Comparison of ENCODE assay signal across 10 cellular contexts in genomic region chr14:74083161-74083560, GRCh38. TPM values are rescaled to one million over a fixed set of nuclear protein-coding genes. Genes with fewer than 3 reads are reported as not detected.
DNase-seq lines count a peak whose midpoint lies in the region; ATAC-seq and TF ChIP-seq lines count a peak whose summit lies in the region.
"Had no signal": no experiment of that assay in that cellular context is flagged by ENCODE, and none has a peak within 500 bp of the region (broad histone marks: within the 10 kb centered on the region; RNA-seq: fewer than 3 reads in every experiment).

No MANE protein-coding gene starts in this region.

- H3K27me3 ChIP-seq in Caco-2 (replicated peaks; ENCODE audit: control insufficient read depth, insufficient read depth, low read length) (no peaks in the 10 kb centered on the region), PC-3 (ENCODE audit: low read length) (no peaks in the 10 kb centered on the region), parathyroid adenoma (ENCODE audit: control insufficient read depth, insufficient read depth, low read length) (no peaks in the 10 kb centered on the region)
- H3K27me3 ChIP-seq: colonic mucosa had no signal

- H3K27ac ChIP-seq in PC-3 (ENCODE audit: low read length) (no peak overlapping the region), parathyroid adenoma (no peak overlapping the region)

- peaks cover 13% of the 10 kb centered on the region for H3K4me1 Mint-ChIP-seq in Caco-2 (ENCODE audit: low read depth, unreplicated experiment)

- ATAC-seq in PC-3 = no peak
- no peak for ATAC-seq in HG03135 (IDR thresholded peaks at IDR 0.05; ENCODE audit: unreplicated experiment)
- ATAC-seq in GM18498 (IDR thresholded peaks at IDR 0.05; ENCODE audit: unreplicated experiment) = no peak

- TF ChIP-seq POLR2A in erythroblast (IDR thresholded peaks at IDR 0.05; ENCODE audit: low read length) = no peak

- no peaks in the 10 kb centered on the region for H3F3A ChIP-seq in PC-3 (ENCODE audit: low read length, unreplicated experiment)

- no peaks in the 10 kb centered on the region for H3K9me2 ChIP-seq in PC-3 (replicated peaks; ENCODE audit: low read length)

- BruUV-seq in Caco-2 (replicated peaks; lab: Mats Ljungman, UMichigan) = no TSS peak
- BruUV-seq in PC-3 (replicated peaks; lab: Mats Ljungman, UMichigan) = no TSS peak

- H4K20me1 ChIP-seq in PC-3 (ENCODE audit: low read length) = no peaks in the 10 kb centered on the region

- H3K36me3 Mint-ChIP-seq in Caco-2 (ENCODE audit: insufficient read depth, unreplicated experiment) = peaks cover 14% of the 10 kb centered on the region

- no peak for TF ChIP-seq CTCF in Caco-2 (IDR thresholded peaks at IDR 0.05; ENCODE audit: insufficient read depth in 1 of 2, low read depth in 1 of 2, low read length in 1 of 2, severe bottlenecking in 1 of 2, unreplicated experiment in 1 of 2)
- TF ChIP-seq CTCF in PC-3 (conservative IDR thresholded peaks at IDR 0.05; ENCODE audit: low read depth, low read length) = no peak
- no peak for TF ChIP-seq CTCF in parathyroid adenoma (IDR thresholded peaks at IDR 0.05)

- H2AFZ ChIP-seq in PC-3 (ENCODE audit: low read length) = no peak overlapping the region
- H2AFZ ChIP-seq in parathyroid adenoma = no peak overlapping the region

- no peak overlapping the region for H3K27ac Mint-ChIP-seq in Caco-2 (ENCODE audit: unreplicated experiment)

- H3K36me3 ChIP-seq in Caco-2 (ENCODE audit: control insufficient read depth, insufficient read depth, low read length) (no peaks in the 10 kb centered on the region; the same call in 1 of the 2 replicates), PC-3 (ENCODE audit: low read depth, low read length) (no peaks in the 10 kb centered on the region), parathyroid adenoma (ENCODE audit: control insufficient read depth, insufficient read depth, low read length) (no peaks in the 10 kb centered on the region)
- H3K36me3 ChIP-seq: colonic mucosa had no signal

- CTCF ChIA-PET in Caco-2 (lab: Charles Lee) (interaction anchor here (0.5 to 0.6 kb wide), 2 partner anchors 48 to 237 kb away, joined by 3 to 4 read pairs; no protein-coding TSS in a partner anchor), PC-3 (lab: Charles Lee) (no interaction called here)

- DNase-seq in Caco-2 = no peak
- DNase-seq in PC-3 = no peak
- peak; percentile 27 to 37 for DNase-seq in erythroblast (lab: John Stamatoyannopoulos, UW)
- DNase-seq in mesenteric fat pad (ENCODE audit: low spot score) = no peak
- DNase-seq in NCI-H2227 treated with DMSO at 0.1 percent for 48 hours (lab: John Stamatoyannopoulos, UW) = no peak
- DNase-seq: colonic mucosa, RPMI8226 had no signal

- peak overlapping the region; percentile 94 for H3K4me3 Mint-ChIP-seq in Caco-2 (ENCODE audit: unreplicated experiment)

- POLR2A ChIA-PET in Caco-2 (lab: Charles Lee) (no interaction called here), PC-3 (lab: Charles Lee; ENCODE audit: unreplicated experiment) (no interaction called here)

- intact Hi-C loops in Caco-2 (cut with micrococcal nuclease; ENCODE audit: unreplicated experiment) = no loop called here
- intact Hi-C loops in PC-3 (cut with micrococcal nuclease) = loop anchor here (5.0 kb wide), 1 partner anchor 131 kb away; the partner anchor contains the start of genes COQ6 and FAM161B

- H3K9me3 ChIP-seq in Caco-2 (no peaks in the 10 kb centered on the region), PC-3 (ENCODE audit: low read length) (no peaks in the 10 kb centered on the region), parathyroid adenoma (ENCODE audit: control insufficient read depth, low read length) (no peaks in the 10 kb centered on the region)
- H3K9me3 ChIP-seq: colonic mucosa had no signal

- no peaks in the 10 kb centered on the region for H3K9me3 Mint-ChIP-seq in Caco-2 (ENCODE audit: unreplicated experiment)

- H3K4me1 ChIP-seq in Caco-2 (peaks cover 14% of the 10 kb centered on the region), PC-3 (ENCODE audit: insufficient read depth, low read length) (peaks cover 20% of the 10 kb centered on the region), parathyroid adenoma (peaks cover 3% of the 10 kb centered on the region)

- H3K4me3 ChIP-seq in Caco-2 (ENCODE audit: low read depth, low read length) (peak overlapping the region; percentile 80), PC-3 (ENCODE audit: low read length) (peak overlapping the region; percentile 88; the same call in 1 of the 2 replicates), parathyroid adenoma (ENCODE audit: low read depth, low read length) (peak overlapping the region; percentile 97)

- H3K79me2 ChIP-seq in PC-3 (ENCODE audit: low read length) = peaks cover 19% of the 10 kb centered on the region
- peaks cover 3% of the 10 kb centered on the region for H3K79me2 ChIP-seq in parathyroid adenoma

- H3K9ac ChIP-seq in PC-3 (ENCODE audit: low read length) = 0 out of 2 replicates have a peak overlapping the region, but pooled peaks have one; percentile 72
- no peak overlapping the region for H3K9ac ChIP-seq in parathyroid adenoma

- no peaks in the 10 kb centered on the region for H3K27me3 Mint-ChIP-seq in Caco-2 (ENCODE audit: insufficient read depth, unreplicated experiment)

- peak overlapping the region; percentile 97 for H3K4me2 ChIP-seq in PC-3 (ENCODE audit: low read length)
- H3K4me2 ChIP-seq in parathyroid adenoma (ENCODE audit: low read length) = peak overlapping the region; percentile 96

RNA-seq across cellular contexts. Expression of gene ALDH6A1, which starts 1.1 kb away (rescaled TPM):
- total RNA-seq in Caco-2 (2022) (25.9 and 30.0 TPM in 2 replicates), PC-3 (2014; rRNA removed) (5.0 and 5.4 TPM in 2 replicates), mesenteric fat pad (42.1 TPM)

RNA-seq across cellular contexts. Expression of gene LIN52, which starts 1.6 kb away (rescaled TPM):
- 11.3 and 11.8 TPM in 2 replicates for total RNA-seq in Caco-2 (2022)
- 8.4 and 9.3 TPM in 2 replicates for total RNA-seq in PC-3 (2014; rRNA removed)
- 9.2 TPM for total RNA-seq in mesenteric fat pad

Comparison
In these comparisons a context has a peak if more than half of its experiments do, and no peak if none do; other contexts are left out.
1. DNase-seq: peak in erythroblast (2 of 2); none in Caco-2 (0 of 2), PC-3 (single experiment), mesenteric fat pad (single experiment) and NCI-H2227 treated with DMSO at 0.1 percent for 48 hours (single experiment).
2. Peak in every context shown above with its lines, with median percentiles within 50 percentile points of each other: H3K4me3 ChIP-seq.